In the genomic region with DNA sequence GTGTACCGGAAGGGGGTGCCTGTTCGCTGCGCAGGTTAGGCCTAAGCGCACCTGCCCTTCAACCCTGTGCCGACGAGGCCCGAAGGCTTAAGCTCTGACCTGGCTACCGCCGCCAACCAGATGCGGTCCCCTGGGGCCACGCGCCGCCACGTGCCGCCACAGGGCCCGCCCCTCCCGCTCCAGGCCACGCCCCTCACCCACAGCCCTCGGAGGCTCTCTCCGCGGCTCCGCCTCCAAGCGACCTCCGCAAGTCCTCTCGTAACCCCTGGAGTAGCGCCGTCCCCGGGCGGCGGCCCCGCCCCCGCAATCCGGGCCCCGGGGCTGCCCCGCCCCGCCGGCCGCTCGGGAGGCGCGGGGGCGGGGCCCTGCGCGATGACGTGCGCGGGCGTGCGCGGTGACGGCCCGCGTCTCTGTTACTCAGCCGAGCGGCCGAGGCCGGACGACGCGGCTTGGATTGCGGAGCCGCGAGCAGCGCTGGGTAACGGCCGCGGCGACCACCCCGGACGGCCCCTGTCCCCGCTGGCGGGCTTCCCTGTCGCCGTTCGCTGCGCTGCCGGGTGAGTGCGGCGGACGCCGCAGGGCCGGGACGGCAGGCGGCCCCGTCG, we compare ENCODE assay signal across 8 cellular contexts. TPM values are rescaled to one million over a fixed set of nuclear protein-coding genes. Genes with fewer than 3 reads are reported as not detected.
DNase-seq lines count a peak whose midpoint lies in the region; ATAC-seq and TF ChIP-seq lines count a peak whose summit lies in the region.

Gene MAPK8 (plus strand): TSS at position 413 of the 605 bp plus-strand sequence. CDS start 94,984 bp downstream, outside the sequence.

- H3K4me1 ChIP-seq in BLaER1: peaks cover 31% of the 10 kb centered on the region

- H3K4me1 Mint-ChIP-seq in activated CD4-positive, alpha-beta T cell treated with anti-CD3 and anti-CD28 coated beads, Interleukin-2, amount 10 ng/mL, durations not matched to agents 7 days and 5 days: peaks cover 27% of the 10 kb centered on the region

- H3K4me2 ChIP-seq in BLaER1: peak within 1 kb of the TSS; percentile 81

- H3K9ac ChIP-seq in BLaER1: peak within 1 kb of the TSS; percentile 91

- H3K9me3 ChIP-seq in BLaER1: no peaks in the 10 kb centered on the region

- no peaks in the 10 kb centered on the region for H3K36me3 Mint-ChIP-seq in activated CD4-positive, alpha-beta T cell treated with anti-CD3 and anti-CD28 coated beads, Interleukin-2, amount 10 ng/mL, durations not matched to agents 7 days and 5 days (ENCODE audit: low read depth)

- H3K27ac Mint-ChIP-seq in activated CD4-positive, alpha-beta T cell treated with anti-CD3 and anti-CD28 coated beads, Interleukin-2, amount 10 ng/mL, durations not matched to agents 7 days and 5 days: peak within 1 kb of the TSS; percentile 88

- peak within 1 kb of the TSS; percentile 87 for H3K27ac ChIP-seq in BLaER1
- peak within 1 kb of the TSS; percentile 90 to 91 for H3K27ac ChIP-seq in coronary artery

- ATAC-seq in GM19328 (IDR thresholded peaks at IDR 0.05; ENCODE audit: unreplicated experiment): peak; percentile 83
- ATAC-seq in HG03469 (IDR thresholded peaks at IDR 0.05; ENCODE audit: unreplicated experiment): peak; percentile 65

- peak within 1 kb of the TSS; percentile 80 for H3K4me3 Mint-ChIP-seq in activated CD4-positive, alpha-beta T cell treated with anti-CD3 and anti-CD28 coated beads, Interleukin-2, amount 10 ng/mL, durations not matched to agents 7 days and 5 days

- no peaks in the 10 kb centered on the region for H3K27me3 ChIP-seq in BLaER1

- TF ChIP-seq CTCF in coronary artery (IDR thresholded peaks at IDR 0.05): no peak

- no peaks in the 10 kb centered on the region for H3K9me3 Mint-ChIP-seq in activated CD4-positive, alpha-beta T cell treated with anti-CD3 and anti-CD28 coated beads, Interleukin-2, amount 10 ng/mL, durations not matched to agents 7 days and 5 days

- H4K20me1 ChIP-seq in BLaER1: peaks cover 43% of the 10 kb centered on the region

- CTCF ChIA-PET in activated CD4-positive, alpha-beta T cell treated with anti-CD3 and anti-CD28 coated beads, Interleukin-2, amount 10 ng/mL, durations not matched to agents 7 days and 5 days (lab: Charles Lee): no interaction called here

- no peaks in the 10 kb centered on the region for H3K36me3 ChIP-seq in BLaER1

- H3K4me3 ChIP-seq in BLaER1 (peak within 1 kb of the TSS; percentile 88), coronary artery (peak within 1 kb of the TSS; percentile 80)

- peak; percentile 67 for DNase-seq in NCI-H526 treated with DMSO at 0.1 percent for 48 hours (lab: John Stamatoyannopoulos, UW)
- peak; percentile 89 for DNase-seq in activated CD4-positive, alpha-beta T cell treated with anti-CD3 and anti-CD28 coated beads, Interleukin-2, amount 10 ng/mL, durations not matched to agents 7 days and 5 days
- peak; percentile 93 for DNase-seq in coronary artery (ENCODE audit: low spot score)
- DNase-seq in left kidney (ENCODE audit: low read depth, low spot score): peak; percentile 97
- peak; percentile 92 to 93 for DNase-seq in stimulated activated CD4-positive, alpha-beta T cell treated with anti-CD3 and anti-CD28 coated beads, Interleukin-2, amount 100 ng/mL, for 24 hours

- no peaks in the 10 kb centered on the region for H3K27me3 Mint-ChIP-seq in activated CD4-positive, alpha-beta T cell treated with anti-CD3 and anti-CD28 coated beads, Interleukin-2, amount 10 ng/mL, durations not matched to agents 7 days and 5 days

- POLR2A ChIA-PET in activated CD4-positive, alpha-beta T cell treated with anti-CD3 and anti-CD28 coated beads, Interleukin-2, amount 10 ng/mL, durations not matched to agents 7 days and 5 days (lab: Charles Lee): no interaction called here

RNA-seq across cellular contexts. Expression of gene MAPK8, which starts in this region (rescaled TPM):
- 10 to 100 TPM; 30.5 to 32.3 TPM for total RNA-seq in activated CD4-positive, alpha-beta T cell treated with anti-CD3 and anti-CD28 coated beads, Interleukin-2, amount 10 ng/mL, durations not matched to agents 7 days and 5 days

Comparison
In these comparisons a context has a peak if more than half of its experiments do, and no peak if none do; other contexts are left out.
1. Peak in every context shown above with its lines: DNase-seq, ATAC-seq, H3K4me3 ChIP-seq and H3K27ac ChIP-seq.